In the genomic region with DNA sequence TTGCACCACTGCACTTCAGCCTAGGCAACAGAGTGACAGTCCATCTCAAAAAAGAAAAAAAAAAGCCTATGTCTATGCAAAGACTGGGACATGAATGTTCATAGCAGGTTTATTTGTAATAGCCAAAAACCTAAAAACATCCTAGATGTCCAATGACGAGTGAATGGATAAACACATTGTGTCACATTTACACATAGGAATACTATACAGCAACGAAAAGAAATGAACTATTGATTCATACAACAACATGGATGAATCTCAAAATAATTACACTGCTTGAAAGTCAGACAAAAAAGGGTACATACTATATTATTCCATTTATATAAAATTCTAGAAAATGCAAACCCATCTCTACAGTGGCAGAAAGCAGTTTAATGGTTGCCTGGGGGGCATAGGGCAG, we compare ENCODE assay signal across 12 cellular contexts. TPM values are rescaled to one million over a fixed set of nuclear protein-coding genes. Genes with fewer than 3 reads are reported as not detected.
"Had no signal": no experiment of that assay in that cellular context is flagged by ENCODE, and none has a peak within 500 bp of the region (broad histone marks: within the 10 kb centered on the region; RNA-seq: fewer than 3 reads in every experiment).

No MANE protein-coding gene starts in this region.

- H3K4me2 ChIP-seq: KMS-11 had no signal

- ATAC-seq: HCT116 had no signal

- H3K36me3 ChIP-seq: HAP-1 had no signal

- H3K9ac ChIP-seq: GM23248, KMS-11 had no signal

- H3K4me1 ChIP-seq: HAP-1 had no signal

- H3K4me3 ChIP-seq: GM23248, HAP-1 had no signal

- H2AFZ ChIP-seq: GM23248 had no signal

- DNase-seq: GM23248, GOT3, H7, IMR-90, Karpas-422, KBM-7 had no signal

- H3K9me3 ChIP-seq: HAP-1 had no signal

- FAIRE-seq: HTR-8/SVneo had no signal

- H3K27ac ChIP-seq: GM23248, KMS-11 had no signal

RNA-seq across cellular contexts. Expression of gene STYXL2, which starts 7.9 kb away (rescaled TPM):
- total RNA-seq: GM23248, HT-29, IMR-90 had no signal
- polyA plus RNA-seq: GM23248, IMR-90 had no signal

RNA-seq across cellular contexts. Expression of gene GPA33, which starts 11.6 kb away (rescaled TPM):
- total RNA-seq: GM23248, H4, IMR-90 had no signal
- polyA plus RNA-seq: GM23248, IMR-90 had no signal
